In the genomic region with DNA sequence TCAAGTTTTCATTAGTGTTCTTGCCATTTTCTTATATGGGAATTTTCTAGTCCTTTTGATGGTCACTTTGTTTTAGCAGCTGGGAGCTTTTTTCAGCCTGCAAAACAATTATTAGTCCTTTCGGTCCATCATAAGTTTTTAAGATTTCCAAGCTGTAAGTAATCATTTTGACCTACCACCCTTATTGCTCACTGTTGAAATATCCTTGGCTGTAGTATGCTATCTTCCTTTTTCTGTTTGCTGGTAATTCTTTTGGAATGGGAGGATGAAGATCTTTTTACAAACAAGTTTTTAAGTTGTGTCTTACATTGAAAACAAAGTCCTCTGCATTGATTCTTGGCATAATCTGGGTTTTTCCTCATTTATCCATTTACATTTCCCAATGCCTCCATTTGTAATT, we compare ENCODE assay signal across 16 cellular contexts. TPM values are rescaled to one million over a fixed set of nuclear protein-coding genes. Genes with fewer than 3 reads are reported as not detected.
DNase-seq lines count a peak whose midpoint lies in the region; ATAC-seq and TF ChIP-seq lines count a peak whose summit lies in the region.
"Had no signal": no experiment of that assay in that cellular context is flagged by ENCODE, and none has a peak within 500 bp of the region (broad histone marks: within the 10 kb centered on the region; RNA-seq: fewer than 3 reads in every experiment).

No MANE protein-coding gene starts in this region.

- in situ Hi-C loops in brain microvascular endothelial cell (cut with HindIII; ENCODE audit: low pct_ligation_motif_present, low sequenced_read_pairs): no loop called here

- intact Hi-C loops in Right ventricle myocardium inferior (cut with DNase I) (loop anchor here (5.0 kb wide), 1 partner anchor 33 kb away; no protein-coding TSS in a partner anchor), left ventricle myocardium inferior (cut with micrococcal nuclease) (no loop called here)

- ATAC-seq in Right ventricle myocardium inferior (no peak), HG02870 (IDR thresholded peaks at IDR 0.05; ENCODE audit: unreplicated experiment) (no peak), HG03342 (IDR thresholded peaks at IDR 0.05; ENCODE audit: unreplicated experiment) (no peak)
- ATAC-seq: A549, natural killer cell, upper lobe of right lung had no signal

- TF ChIP-seq CTCF in cardiac muscle cell (IDR thresholded peaks at IDR 0.05; ENCODE audit: low read depth, low read length) (no peak), brain microvascular endothelial cell (IDR thresholded peaks at IDR 0.05; ENCODE audit: low read depth, low read length, missing control alignments) (no peak), left ventricle myocardium inferior (IDR thresholded peaks at IDR 0.05; ENCODE audit: borderline replicate concordance) (no peak)

- H3K27me3 ChIP-seq in cardiac muscle cell (no peaks in the 10 kb centered on the region), brain microvascular endothelial cell (replicated peaks) (no peaks in the 10 kb centered on the region), left ventricle myocardium inferior (ENCODE audit: low read depth) (no peaks in the 10 kb centered on the region)
- H3K27me3 ChIP-seq: upper lobe of right lung had no signal

- H3K27ac ChIP-seq in cardiac muscle cell (peak overlapping the region; percentile 32), brain microvascular endothelial cell (peak overlapping the region; percentile 92), left ventricle myocardium inferior (replicated peaks) (peak overlapping the region; percentile 74)
- H3K27ac ChIP-seq: KMS-11, upper lobe of right lung had no signal

- H3K4me3 ChIP-seq in cardiac muscle cell (no peak overlapping the region), brain microvascular endothelial cell (ENCODE audit: low read depth, low read length) (no peak overlapping the region), left ventricle myocardium inferior (no peak overlapping the region)
- H3K4me3 ChIP-seq: A549, upper lobe of right lung had no signal

- H3K36me3 ChIP-seq in cardiac muscle cell: peaks cover 24% of the 10 kb centered on the region
- peaks cover 8% of the 10 kb centered on the region for H3K36me3 ChIP-seq in brain microvascular endothelial cell (replicated peaks)
- peaks cover 30% of the 10 kb centered on the region for H3K36me3 ChIP-seq in left ventricle myocardium inferior

- DNase-seq in cardiac muscle cell (ENCODE audit: low read depth in 1 of 2, low spot score in 1 of 2) (peak in 1 of 2 donors; percentile 53), Right ventricle myocardium inferior (ENCODE audit: missing footprints) (no peak), brain microvascular endothelial cell (no peak), left ventricle myocardium inferior (no peak), mucosa of gallbladder (ENCODE audit: low spot score) (no peak), iPS-NIHi11 (ENCODE audit: low spot score) (no peak)
- DNase-seq: activated CD4-positive, alpha-beta memory T cell treated with anti-CD3 and anti-CD28 coated beads, Interleukin-2, amount 10 ng/mL, durations not matched to agents 7 days and 5 days; COR-L47; natural killer cell; NCI-H1436 treated with DMSO at 0.1 percent for 48 hours; stimulated activated CD4-positive, alpha-beta T cell treated with anti-CD3 and anti-CD28 coated beads, Interleukin-2, amount 100 ng/mL, for 48 hours; upper lobe of right lung had no signal

- H3K4me1 ChIP-seq in cardiac muscle cell (ENCODE audit: low read depth): peaks cover 13% of the 10 kb centered on the region
- peaks cover 61% of the 10 kb centered on the region for H3K4me1 ChIP-seq in left ventricle myocardium inferior

- no peaks in the 10 kb centered on the region for H3K9me3 ChIP-seq in cardiac muscle cell (ENCODE audit: low read depth)
- H3K9me3 ChIP-seq in left ventricle myocardium inferior (replicated peaks): no peaks in the 10 kb centered on the region
- H3K9me3 ChIP-seq: A549, upper lobe of right lung had no signal

RNA-seq across cellular contexts. Expression of gene BZW2, which starts 24.0 kb away (rescaled TPM):
- total RNA-seq in cardiac muscle cell (281 and 358 TPM in 2 replicates), Right ventricle myocardium inferior (369 TPM), left ventricle myocardium inferior (308 TPM), mucosa of gallbladder (24.2 TPM)
- 236 and 421 TPM in 2 replicates for polyA plus RNA-seq in cardiac muscle cell

RNA-seq across cellular contexts. Expression of gene ANKMY2, which starts 24.5 kb away (rescaled TPM):
- total RNA-seq in cardiac muscle cell (36.7 and 54.1 TPM in 2 replicates), Right ventricle myocardium inferior (21.9 TPM), left ventricle myocardium inferior (28.9 TPM), mucosa of gallbladder (28.0 TPM)
- polyA plus RNA-seq in cardiac muscle cell: 44.6 and 81.5 TPM in 2 replicates

Comparison
In these comparisons a context has a peak if more than half of its experiments do, and no peak if none do; other contexts are left out.
1. H3K27ac ChIP-seq: peak in every context shown above with its lines; median percentile 92 in brain microvascular endothelial cell; 74 in left ventricle myocardium inferior; 32 in cardiac muscle cell.
2. RNA of gene BZW2, which starts 24.0 kb away (total RNA-seq): 369 TPM in Right ventricle myocardium inferior (single experiment), 281 to 358 TPM in cardiac muscle cell and 308 TPM in left ventricle myocardium inferior (single experiment); 24.2 TPM in mucosa of gallbladder (single experiment); every median in the first group is over 10 times any median in the second.